In the genomic region with DNA sequence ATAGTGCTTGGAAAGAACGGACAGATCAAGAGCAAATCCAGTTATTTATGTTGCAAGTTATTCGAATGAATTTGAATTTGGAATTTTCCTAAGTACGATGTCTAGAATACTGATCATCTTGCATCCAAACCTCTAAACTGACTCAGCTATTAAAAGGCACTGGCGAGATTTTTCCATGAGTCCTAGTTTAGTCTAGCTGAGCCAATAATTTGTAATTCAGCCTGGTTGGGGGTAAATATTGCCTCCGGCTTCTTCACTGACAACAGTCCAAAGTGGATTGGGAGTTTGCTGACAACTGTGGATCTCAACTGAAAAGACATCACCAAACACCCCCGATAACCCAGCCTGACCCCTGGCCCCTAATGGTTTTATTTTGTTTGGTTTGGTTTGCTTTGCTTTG, we compare ENCODE assay signal across 21 cellular contexts.
DNase-seq lines count a peak whose midpoint lies in the region; ATAC-seq and TF ChIP-seq lines count a peak whose summit lies in the region.
"Had no signal": no experiment of that assay in that cellular context is flagged by ENCODE, and none has a peak within 500 bp of the region (broad histone marks: within the 10 kb centered on the region; RNA-seq: fewer than 3 reads in every experiment).

No MANE protein-coding gene starts in this region.

- H2AFZ ChIP-seq in osteoblast (ENCODE audit: low read length): peak overlapping the region; percentile 23

- H3K9me3 Mint-ChIP-seq in progenitor cell of endocrine pancreas (ENCODE audit: low read depth): no peaks in the 10 kb centered on the region
- H3K9me3 Mint-ChIP-seq: H9 had no signal

- no peaks in the 10 kb centered on the region for H3K36me3 ChIP-seq in osteoblast (ENCODE audit: insufficient read depth, low read length)
- H3K36me3 ChIP-seq: SJSA1 had no signal

- no peak overlapping the region for H3K27ac Mint-ChIP-seq in progenitor cell of endocrine pancreas
- H3K27ac Mint-ChIP-seq: H9 had no signal

- H3K4me2 ChIP-seq in osteoblast (ENCODE audit: insufficient read depth, low read length): peak overlapping the region; percentile 25

- H3K4me3 ChIP-seq in osteoblast (ENCODE audit: insufficient read depth, low read length): no peak overlapping the region
- H3K4me3 ChIP-seq: SJSA1 had no signal

- H3K79me2 ChIP-seq in osteoblast (ENCODE audit: insufficient read depth, low read length): no peaks in the 10 kb centered on the region

- no peak for ATAC-seq in GM21723 (IDR thresholded peaks at IDR 0.05; ENCODE audit: unreplicated experiment)

- H3K36me3 Mint-ChIP-seq in progenitor cell of endocrine pancreas (ENCODE audit: insufficient read depth): no peaks in the 10 kb centered on the region

- H3K27me3 ChIP-seq in osteoblast (ENCODE audit: insufficient read depth, low read length): no peaks in the 10 kb centered on the region
- H3K27me3 ChIP-seq: SJSA1 had no signal

- peak; percentile 44 for DNase-seq in M059J (ENCODE audit: low read depth)
- peak; percentile 63 for DNase-seq in fibroblast of peridontal ligament (ENCODE audit: extremely low read depth)
- DNase-seq in osteoblast (ENCODE audit: insufficient read length, low spot score, missing footprints): no peak
- no peak for DNase-seq in SK-N-DZ (ENCODE audit: low spot score)
- DNase-seq in activated CD4-positive, alpha-beta T cell treated with anti-CD3 and anti-CD28 coated beads for 4 hours: no peak
- no peak for DNase-seq in progenitor cell of endocrine pancreas (ENCODE audit: low spot score, unreplicated experiment)
- DNase-seq: Calu3, DMS79 treated with DMSO at 0.1 percent for 48 hours, H9, KG1, MM.1S, NCI-H1048, NCI-H1417, NCI-H1694 treated with DMSO at 0.1 percent for 48 hours, NCI-H2081, NCI-H2227 treated with DMSO at 0.1 percent for 48 hours, NCI-H526 treated with DMSO at 0.1 percent for 48 hours, Right ventricle myocardium superior, RPMI8226 had no signal

- peaks cover 75% of the 10 kb centered on the region for H3K27me3 Mint-ChIP-seq in progenitor cell of endocrine pancreas

- H4K20me1 ChIP-seq in osteoblast (ENCODE audit: insufficient read depth, low read length): no peaks in the 10 kb centered on the region

- H3K4me1 Mint-ChIP-seq in progenitor cell of endocrine pancreas (ENCODE audit: low read depth): peaks cover 12% of the 10 kb centered on the region
- H3K4me1 Mint-ChIP-seq: H9 had no signal

- H3K4me1 ChIP-seq in osteoblast (ENCODE audit: insufficient read depth, low read length): peaks cover 8% of the 10 kb centered on the region
- H3K4me1 ChIP-seq: SJSA1 had no signal

- peak overlapping the region; percentile 25 for H3K27ac ChIP-seq in osteoblast (ENCODE audit: low read depth, low read length)
- H3K27ac ChIP-seq: SJSA1 had no signal

- no peak for TF ChIP-seq CTCF in osteoblast (IDR thresholded peaks at IDR 0.05; ENCODE audit: extremely low read depth, low read depth, low read length)
- TF ChIP-seq CTCF in progenitor cell of endocrine pancreas (IDR thresholded peaks at IDR 0.05; ENCODE audit: unreplicated experiment): no peak

- no peak overlapping the region for H3K4me3 Mint-ChIP-seq in progenitor cell of endocrine pancreas (ENCODE audit: low read depth)
- H3K4me3 Mint-ChIP-seq: H9 had no signal

- no peaks in the 10 kb centered on the region for H3K9me3 ChIP-seq in osteoblast (ENCODE audit: low read depth, low read length)
- H3K9me3 ChIP-seq: SJSA1 had no signal

Comparison
In these comparisons a context has a peak if more than half of its experiments do, and no peak if none do; other contexts are left out.
1. DNase-seq: peak in M059J (single experiment) and fibroblast of peridontal ligament (single experiment); none in osteoblast (single experiment), SK-N-DZ (single experiment), activated CD4-positive, alpha-beta T cell treated with anti-CD3 and anti-CD28 coated beads for 4 hours (0 of 2) and progenitor cell of endocrine pancreas (single experiment).